In the genomic region with DNA sequence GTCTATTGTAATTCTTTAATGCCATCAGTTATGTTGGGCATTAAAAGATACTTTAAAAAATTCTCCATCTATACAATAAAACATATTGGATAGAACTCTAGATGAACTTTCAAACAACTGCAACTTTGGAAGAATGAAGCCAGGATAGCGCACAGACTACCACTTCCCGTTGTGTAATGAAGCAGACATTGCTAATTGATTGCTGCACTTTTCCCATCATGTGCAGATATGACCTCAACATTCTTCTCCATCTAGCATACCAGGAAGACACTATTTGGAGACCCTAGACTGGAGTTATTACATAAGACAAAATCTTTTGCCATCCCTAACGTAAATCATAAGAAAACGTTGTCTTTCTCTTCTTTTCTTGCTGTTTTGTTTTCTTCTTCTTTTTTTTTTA, we compare ENCODE assay signal across 32 cellular contexts.
"Had no signal": no experiment of that assay in that cellular context is flagged by ENCODE, and none has a peak within 500 bp of the region (broad histone marks: within the 10 kb centered on the region; RNA-seq: fewer than 3 reads in every experiment).

No MANE protein-coding gene starts in this region.

- H3K4me1 Mint-ChIP-seq: activated CD4-positive, alpha-beta T cell treated with anti-CD3 and anti-CD28 coated beads, Interleukin-2, amount 10 ng/mL, durations not matched to agents 24 days and 14 days; brain had no signal

- H3K36me3 Mint-ChIP-seq: activated CD4-positive, alpha-beta memory T cell treated with anti-CD3 and anti-CD28 coated beads for 36 hours; activated CD8-positive, alpha-beta memory T cell treated with anti-CD3 and anti-CD28 coated beads, Interleukin-2, amount 10 ng/mL, durations not matched to agents 7 days and 5 days; activated naive CD4-positive, alpha-beta T cell treated with anti-CD3 and anti-CD28 coated beads, Interleukin-2, amount 50 U/mL, for 24 hours; activated naive CD8-positive, alpha-beta T cell treated with anti-CD3 and anti-CD28 coated beads for 36 hours; brain had no signal

- ATAC-seq: activated CD4-positive, alpha-beta T cell treated with anti-CD3 and anti-CD28 coated beads for 36 hours; activated CD8-positive, alpha-beta memory T cell treated with anti-CD3 and anti-CD28 coated beads, Interleukin-2, amount 10 ng/mL, durations not matched to agents 7 days and 5 days; activated CD8-positive, alpha-beta T cell treated with anti-CD3 and anti-CD28 coated beads, Interleukin-2, amount 10 ng/mL, durations not matched to agents 7 days and 5 days; activated naive CD8-positive, alpha-beta T cell treated with anti-CD3 and anti-CD28 coated beads, Interleukin-2, amount 50 U/mL, for 24 hours; gastroesophageal sphincter; heart right ventricle; T-helper 17 cell had no signal

- H3K9me3 Mint-ChIP-seq: activated CD4-positive, alpha-beta memory T cell treated with anti-CD3 and anti-CD28 coated beads for 36 hours; activated CD4-positive, alpha-beta T cell treated with anti-CD3 and anti-CD28 coated beads, Interleukin-2, amount 10 ng/mL, durations not matched to agents 24 days and 14 days; activated naive CD4-positive, alpha-beta T cell treated with anti-CD3 and anti-CD28 coated beads for 36 hours; activated naive CD4-positive, alpha-beta T cell treated with anti-CD3 and anti-CD28 coated beads, Interleukin-2, amount 50 U/mL, for 24 hours; activated naive CD8-positive, alpha-beta T cell treated with anti-CD3 and anti-CD28 coated beads for 36 hours; activated naive CD8-positive, alpha-beta T cell treated with anti-CD3 and anti-CD28 coated beads, Interleukin-2, amount 50 U/mL, for 24 hours; activated T-helper 1 cell treated with anti-CD3 and anti-CD28 coated beads, Interleukin-12 subunit alpha, Interleukin-12 subunit beta, Interleukin-2, Interleukin-4 antibody, amounts not matched to agents 30 ng/mL and 10 ng/mL and 1 ng/mL, durations not matched to agents 14 hours and 24 hours and 36 hours; activated T-helper 2 cell treated with anti-CD3 and anti-CD28 coated beads, Interferon-gamma antibody, Interleukin-2, Interleukin-4, amounts not matched to agents 10 μg/mL and 5 μg/mL and 100 μg/mL, durations not matched to agents 14 hours and 24 hours and 36 hours; T-helper 2 cell treated with Interferon-gamma antibody and Interleukin-4, amounts not matched to agents 5 μg/mL and 100 μg/mL, for 36 hours had no signal

- H3K4me3 Mint-ChIP-seq: activated CD4-positive, alpha-beta memory T cell treated with anti-CD3 and anti-CD28 coated beads for 36 hours; activated CD4-positive, alpha-beta T cell treated with anti-CD3 and anti-CD28 coated beads for 36 hours; activated CD4-positive, alpha-beta T cell treated with anti-CD3 and anti-CD28 coated beads, Interleukin-2, amount 10 ng/mL, durations not matched to agents 24 days and 14 days; activated CD8-positive, alpha-beta memory T cell treated with anti-CD3 and anti-CD28 coated beads, Interleukin-2, amount 10 ng/mL, durations not matched to agents 7 days and 5 days; activated CD8-positive, alpha-beta T cell treated with anti-CD3 and anti-CD28 coated beads, Interleukin-2, amount 10 ng/mL, durations not matched to agents 7 days and 5 days; activated naive CD4-positive, alpha-beta T cell treated with anti-CD3 and anti-CD28 coated beads for 36 hours; activated naive CD4-positive, alpha-beta T cell treated with anti-CD3 and anti-CD28 coated beads, Interleukin-2, amount 50 U/mL, for 24 hours; activated naive CD8-positive, alpha-beta T cell treated with anti-CD3 and anti-CD28 coated beads for 36 hours; activated naive CD8-positive, alpha-beta T cell treated with anti-CD3 and anti-CD28 coated beads, Interleukin-2, amount 50 U/mL, for 24 hours; activated T-helper 1 cell treated with anti-CD3 and anti-CD28 coated beads, Interleukin-12 subunit alpha, Interleukin-12 subunit beta, Interleukin-2, Interleukin-4 antibody, amounts not matched to agents 30 ng/mL and 10 ng/mL and 1 ng/mL, durations not matched to agents 14 hours and 24 hours and 36 hours; brain; T-helper 17 cell; T-helper 2 cell treated with Interferon-gamma antibody and Interleukin-4, amounts not matched to agents 5 μg/mL and 100 μg/mL, for 36 hours had no signal

- H3K27ac Mint-ChIP-seq: activated CD4-positive, alpha-beta memory T cell treated with anti-CD3 and anti-CD28 coated beads for 36 hours; activated CD4-positive, alpha-beta T cell treated with anti-CD3 and anti-CD28 coated beads for 36 hours; activated CD4-positive, alpha-beta T cell treated with anti-CD3 and anti-CD28 coated beads, Interleukin-2, amount 10 ng/mL, durations not matched to agents 24 days and 14 days; activated CD8-positive, alpha-beta memory T cell treated with anti-CD3 and anti-CD28 coated beads, Interleukin-2, amount 10 ng/mL, durations not matched to agents 7 days and 5 days; activated CD8-positive, alpha-beta T cell treated with anti-CD3 and anti-CD28 coated beads, Interleukin-2, amount 10 ng/mL, durations not matched to agents 7 days and 5 days; activated naive CD4-positive, alpha-beta T cell treated with anti-CD3 and anti-CD28 coated beads for 36 hours; activated naive CD4-positive, alpha-beta T cell treated with anti-CD3 and anti-CD28 coated beads, Interleukin-2, amount 50 U/mL, for 24 hours; activated naive CD8-positive, alpha-beta T cell treated with anti-CD3 and anti-CD28 coated beads for 36 hours; activated naive CD8-positive, alpha-beta T cell treated with anti-CD3 and anti-CD28 coated beads, Interleukin-2, amount 50 U/mL, for 24 hours; activated T-helper 1 cell treated with anti-CD3 and anti-CD28 coated beads, Interleukin-12 subunit alpha, Interleukin-12 subunit beta, Interleukin-2, Interleukin-4 antibody, amounts not matched to agents 30 ng/mL and 10 ng/mL and 1 ng/mL, durations not matched to agents 14 hours and 24 hours and 36 hours; activated T-helper 2 cell treated with anti-CD3 and anti-CD28 coated beads, Interferon-gamma antibody, Interleukin-2, Interleukin-4, amounts not matched to agents 10 μg/mL and 5 μg/mL and 100 μg/mL, durations not matched to agents 14 hours and 24 hours and 36 hours; brain; T-helper 17 cell; T-helper 2 cell treated with Interferon-gamma antibody and Interleukin-4, amounts not matched to agents 5 μg/mL and 100 μg/mL, for 36 hours had no signal

- DNase-seq: activated CD4-positive, alpha-beta memory T cell treated with anti-CD3 and anti-CD28 coated beads for 36 hours; activated CD4-positive, alpha-beta T cell treated with anti-CD3 and anti-CD28 coated beads for 36 hours; activated CD4-positive, alpha-beta T cell treated with anti-CD3 and anti-CD28 coated beads, Interleukin-2, amount 10 ng/mL, durations not matched to agents 24 days and 14 days; activated CD4-positive, CD25-positive, alpha-beta regulatory T cell; activated CD4-positive, CD25-positive, alpha-beta regulatory T cell treated with anti-CD3 and anti-CD28 coated beads, Interleukin-2, amount 50 U/mL, for 72 hours; activated CD8-positive, alpha-beta memory T cell treated with anti-CD3 and anti-CD28 coated beads, Interleukin-2, amount 10 ng/mL, durations not matched to agents 7 days and 5 days; activated CD8-positive, alpha-beta memory T cell treated with anti-CD3 and anti-CD28 coated beads, Interleukin-2, amount 50 U/mL, for 4 hours; activated CD8-positive, alpha-beta T cell treated with anti-CD3 and anti-CD28 coated beads, Interleukin-2, amount 10 ng/mL, durations not matched to agents 7 days and 5 days; activated effector memory CD4-positive, alpha-beta T cell treated with anti-CD3 and anti-CD28 coated beads, Interleukin-2, amount 50 U/mL, for 16 hours; activated naive CD4-positive, alpha-beta T cell treated with anti-CD3 and anti-CD28 coated beads for 36 hours; activated naive CD8-positive, alpha-beta T cell treated with anti-CD3 and anti-CD28 coated beads for 36 hours; activated naive CD8-positive, alpha-beta T cell treated with anti-CD3 and anti-CD28 coated beads, Interleukin-2, amount 50 U/mL, for 24 hours; activated T-cell treated with anti-CD3 and anti-CD28 coated beads, Interleukin-2, amount 50 U/mL, for 1 hour; activated T-cell treated with anti-CD3 and anti-CD28 coated beads, Interleukin-2, amount 50 U/mL, for 48 hours; adrenal gland; amygdala; central memory CD4-positive, alpha-beta T cell; cerebellar nuclear complex; colonic mucosa; effector CD8-positive, alpha-beta T cell; esophagus squamous epithelium; foreskin melanocyte; heart right ventricle; T-helper 17 cell; T1000; WERI-Rb-1 had no signal

- H3K27me3 Mint-ChIP-seq: activated CD4-positive, alpha-beta memory T cell treated with anti-CD3 and anti-CD28 coated beads for 36 hours; activated CD4-positive, alpha-beta T cell treated with anti-CD3 and anti-CD28 coated beads for 36 hours; activated naive CD4-positive, alpha-beta T cell treated with anti-CD3 and anti-CD28 coated beads, Interleukin-2, amount 50 U/mL, for 24 hours; activated naive CD8-positive, alpha-beta T cell treated with anti-CD3 and anti-CD28 coated beads for 36 hours; activated naive CD8-positive, alpha-beta T cell treated with anti-CD3 and anti-CD28 coated beads, Interleukin-2, amount 50 U/mL, for 24 hours had no signal
